Comparison of ENCODE assay signal across 11 cellular contexts in the genomic region with DNA sequence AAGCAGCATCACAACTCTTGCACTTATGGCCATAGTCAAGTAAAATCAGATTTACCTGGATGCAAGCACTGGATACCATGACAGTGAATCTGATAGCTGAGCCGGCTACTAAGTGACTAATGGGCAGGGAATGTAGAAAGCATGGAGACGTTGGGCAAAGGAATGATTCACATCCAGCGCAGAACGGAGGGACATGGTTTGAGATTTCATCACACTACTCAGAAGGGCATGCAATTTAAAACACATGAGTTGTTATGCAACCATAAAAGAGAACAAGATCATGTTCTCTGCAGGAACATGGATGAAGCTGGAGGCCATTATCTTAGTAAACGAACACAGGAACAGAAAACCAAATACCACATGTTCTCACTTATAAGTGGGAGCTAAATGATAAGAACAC.
DNase-seq lines count a peak whose midpoint lies in the region; FAIRE-seq and TF ChIP-seq lines count a peak whose summit lies in the region.
"Had no signal": no experiment of that assay in that cellular context is flagged by ENCODE, and none has a peak within 500 bp of the region (broad histone marks: within the 10 kb centered on the region; RNA-seq: fewer than 3 reads in every experiment).

No MANE protein-coding gene starts in this region.

- H3K27ac ChIP-seq in adrenal gland, result no peak overlapping the region
- H3K27ac ChIP-seq in keratinocyte (ENCODE audit: control insufficient read depth, insufficient read depth, low read length), result peak overlapping the region; percentile 58

- H3K4me1 ChIP-seq in adrenal gland (replicated peaks in 1 of 2) (no peaks in the 10 kb centered on the region), keratinocyte (ENCODE audit: control insufficient read depth, extremely low read depth, insufficient read depth, low read length) (peaks cover 15% of the 10 kb centered on the region)

- intact Hi-C loops in adrenal gland (cut with DNase I), result no loop called here

- no peak overlapping the region for H2AFZ ChIP-seq in keratinocyte (ENCODE audit: control insufficient read depth, low read length)

- FAIRE-seq in HTR-8/SVneo (lab: Jason Lieb, UNC), result peak; percentile 87
- peak; percentile 90 for FAIRE-seq in keratinocyte (lab: Jason Lieb, UNC)
- FAIRE-seq: A204.1, GM12892 had no signal

- TF ChIP-seq CTCF in adrenal gland (IDR thresholded peaks at IDR 0.05) (no peak), keratinocyte (optimal IDR thresholded peaks at IDR 0.05 in 1 of 3, IDR thresholded peaks at IDR 0.05 in 1 of 3, conservative IDR thresholded peaks at IDR 0.05 in 1 of 3; ENCODE audit: extremely low read depth in 1 of 3, insufficient read depth in 2 of 3, low read length in 3 of 3) (no peak)

- WGBS in adrenal gland, 4 donors, result 44 to 66% (median 56%) methylated on average over 5 of the region's 5 CpGs

- no peak for TF ChIP-seq POLR2A in adrenal gland (IDR thresholded peaks at IDR 0.05)

- H3K4me2 ChIP-seq in keratinocyte (ENCODE audit: control insufficient read depth, extremely low read depth, insufficient read depth, low read depth, low read length), result peak overlapping the region; percentile 49

- H3K79me2 ChIP-seq in keratinocyte (ENCODE audit: control insufficient read depth, insufficient read depth, low read length), result no peaks in the 10 kb centered on the region

- H3K4me3 ChIP-seq in adrenal gland (no peak overlapping the region), keratinocyte (ENCODE audit: control insufficient read depth in 2 of 3, extremely low read depth in 1 of 3, insufficient read depth in 2 of 3, low read depth in 1 of 3, low read length in 3 of 3) (no peak overlapping the region)

- H3K36me3 ChIP-seq in adrenal gland (replicated peaks in 1 of 2) (no peaks in the 10 kb centered on the region), keratinocyte (ENCODE audit: control insufficient read depth in 2 of 2, extremely low read depth in 1 of 2, insufficient read depth in 2 of 2, low read length in 2 of 2) (no peaks in the 10 kb centered on the region)

- H3K9me1 ChIP-seq in keratinocyte (ENCODE audit: control insufficient read depth, extremely low read depth, insufficient read depth, low read length), result no peaks in the 10 kb centered on the region

- H3K9me3 ChIP-seq in adrenal gland (replicated peaks in 1 of 3) (no peaks in the 10 kb centered on the region), keratinocyte (ENCODE audit: control insufficient read depth, low read depth, low read length) (no peaks in the 10 kb centered on the region)

- H3K27me3 ChIP-seq in adrenal gland (no peaks in the 10 kb centered on the region), keratinocyte (ENCODE audit: control insufficient read depth, extremely low read depth, insufficient read depth, low read length) (no peaks in the 10 kb centered on the region)

- DNase-seq in A172 (ENCODE audit: low spot score), result peak; percentile 96
- peak; percentile 78 for DNase-seq in HTR-8/SVneo (ENCODE audit: insufficient read length, low spot score)
- peak; percentile 19 to 70 (median 57) for DNase-seq in adrenal gland
- peak; percentile 87 for DNase-seq in keratinocyte (ENCODE audit: low read depth, low spot score)
- no peak for DNase-seq in NCI-H2196 (lab: John Stamatoyannopoulos, UW; ENCODE audit: unreplicated experiment)
- DNase-seq in GF-D8 (lab: John Stamatoyannopoulos, UW), result no peak
- no peak for DNase-seq in NCI-H510A treated with DMSO at 0.1 percent for 48 hours (lab: John Stamatoyannopoulos, UW)
- no peak for DNase-seq in NCI-H187 (lab: John Stamatoyannopoulos, UW)
- DNase-seq: activated CD4-positive, alpha-beta memory T cell treated with anti-CD3 and anti-CD28 coated beads for 36 hours had no signal

- H4K20me1 ChIP-seq in keratinocyte (ENCODE audit: control insufficient read depth, extremely low read depth, insufficient read depth, low read length), result no peaks in the 10 kb centered on the region

- dilution Hi-C loops in keratinocyte (cut with MboI; ENCODE audit: extremely low pct_ligation_motif_present, low sequenced_read_pairs), result no loop called here

- H3K9ac ChIP-seq in keratinocyte (ENCODE audit: control insufficient read depth, extremely low read depth, insufficient read depth, low read length), result no peak overlapping the region

Comparison
In these comparisons a context has a peak if more than half of its experiments do, and no peak if none do; other contexts are left out.
1. DNase-seq: peak in A172 (single experiment), HTR-8/SVneo (single experiment), adrenal gland (7 of 7) and keratinocyte (single experiment); none in NCI-H2196 (single experiment), GF-D8 (single experiment), NCI-H510A treated with DMSO at 0.1 percent for 48 hours (single experiment) and NCI-H187 (0 of 2).